In the genomic region with DNA sequence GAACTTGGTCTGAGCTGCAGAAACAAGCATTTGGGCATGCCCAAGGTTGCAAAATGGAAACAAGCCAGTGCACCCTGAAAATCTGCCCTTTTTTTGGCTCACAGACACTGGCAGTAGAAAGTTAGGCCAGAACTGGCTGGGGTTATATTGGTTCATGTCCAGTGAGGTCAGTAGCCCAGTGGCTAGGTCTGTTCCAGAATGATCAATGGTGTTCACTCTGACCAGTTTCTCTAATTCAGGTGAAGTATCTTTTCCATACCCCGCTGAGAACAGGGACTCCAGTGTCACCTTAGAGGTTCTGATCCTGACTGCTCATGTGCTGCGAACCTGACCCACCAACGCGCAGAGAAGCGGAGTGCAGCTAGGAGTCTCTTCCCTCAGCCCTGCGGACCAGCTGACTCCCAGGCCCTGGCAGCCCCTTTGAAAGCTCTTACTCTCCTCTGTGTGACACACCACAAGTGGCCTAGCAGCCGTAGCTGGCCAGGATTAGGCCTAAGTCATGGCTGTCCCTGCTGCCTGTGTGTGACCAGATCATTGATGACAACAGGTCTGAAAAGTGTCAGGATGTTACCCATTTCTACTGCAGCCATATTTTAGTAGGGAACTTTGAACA, we compare ENCODE assay signal across 15 cellular contexts.
DNase-seq lines count a peak whose midpoint lies in the region; ATAC-seq and TF ChIP-seq lines count a peak whose summit lies in the region.
"Had no signal": no experiment of that assay in that cellular context is flagged by ENCODE, and none has a peak within 500 bp of the region (broad histone marks: within the 10 kb centered on the region; RNA-seq: fewer than 3 reads in every experiment).

No MANE protein-coding gene starts in this region.

- H3K4me3 ChIP-seq in Panc1 (ENCODE audit: low read depth in 2 of 2, low read length in 2 of 2) = no peak overlapping the region
- no peak overlapping the region for H3K4me3 ChIP-seq in endodermal cell (ENCODE audit: low read length)
- H3K4me3 ChIP-seq in psoas muscle = no peak overlapping the region
- H3K4me3 ChIP-seq: Peyer's patch had no signal

- H3K9me3 ChIP-seq in Panc1 (ENCODE audit: control insufficient read depth, insufficient read depth, low read depth, low read length) (no peaks in the 10 kb centered on the region), endodermal cell (ENCODE audit: control insufficient read depth, low read length) (no peaks in the 10 kb centered on the region), psoas muscle (no peaks in the 10 kb centered on the region)
- H3K9me3 ChIP-seq: Peyer's patch had no signal

- no peaks in the 10 kb centered on the region for H3K9me3 Mint-ChIP-seq in endodermal cell
- H3K9me3 Mint-ChIP-seq: activated naive CD4-positive, alpha-beta T cell treated with anti-CD3 and anti-CD28 coated beads, Interleukin-2, amount 10 ng/mL, durations not matched to agents 7 days and 5 days had no signal

- H3K4me3 Mint-ChIP-seq in endodermal cell = no peak overlapping the region
- H3K4me3 Mint-ChIP-seq: activated naive CD4-positive, alpha-beta T cell treated with anti-CD3 and anti-CD28 coated beads, Interleukin-2, amount 10 ng/mL, durations not matched to agents 7 days and 5 days had no signal

- H3K9ac ChIP-seq in endodermal cell (ENCODE audit: extremely low read depth, low read length, poor library complexity, severe bottlenecking) = no peak overlapping the region
- H3K9ac ChIP-seq: parathyroid adenoma had no signal

- 95 to 98% methylated on average over 6 to 7 of the region's 7 CpGs for WGBS in endodermal cell (ENCODE audit: insufficient coverage in 1 of 2, insufficient read length in 1 of 2), 2 experiments
- 60 to 87% (median 64%) methylated on average over 7 of the region's 7 CpGs for WGBS in psoas muscle, 3 donors

- peaks cover 25% of the 10 kb centered on the region for H3K4me1 Mint-ChIP-seq in endodermal cell
- H3K4me1 Mint-ChIP-seq: activated naive CD4-positive, alpha-beta T cell treated with anti-CD3 and anti-CD28 coated beads, Interleukin-2, amount 10 ng/mL, durations not matched to agents 7 days and 5 days had no signal

- CTCF ChIA-PET in Panc1 (lab: Charles Lee) = no interaction called here

- no TSS peak for BruUV-seq in Panc1 (replicated peaks; lab: Mats Ljungman, UMichigan)

- H3K27me3 Mint-ChIP-seq in endodermal cell (ENCODE audit: insufficient read depth) = no peaks in the 10 kb centered on the region
- H3K27me3 Mint-ChIP-seq: activated naive CD4-positive, alpha-beta T cell treated with anti-CD3 and anti-CD28 coated beads, Interleukin-2, amount 10 ng/mL, durations not matched to agents 7 days and 5 days had no signal

- POLR2A ChIA-PET in Panc1 (lab: Charles Lee) = no interaction called here

- DNase-seq in Panc1 (ENCODE audit: low read depth, low spot score) (no peak), endodermal cell (no peak), medulla oblongata (ENCODE audit: extremely low spot score) (peak; percentile 37), psoas muscle (peak in 1 of 2 donors; percentile 25), NCI-H748 treated with DMSO at 0.1 percent for 48 hours (lab: John Stamatoyannopoulos, UW) (no peak)
- no peak for DNase-seq in activated CD8-positive, alpha-beta memory T cell treated with anti-CD3 and anti-CD28 coated beads, Interleukin-2, amount 50 U/mL, for 4 hours
- DNase-seq: activated naive CD4-positive, alpha-beta T cell treated with anti-CD3 and anti-CD28 coated beads, Interleukin-2, amount 10 ng/mL, durations not matched to agents 7 days and 5 days; effector memory CD4-positive, alpha-beta T cell; GDM1; NCI-H2029 treated with DMSO at 0.1 percent for 48 hours; Peyer's patch had no signal

- H3K4me1 ChIP-seq in Panc1 (ENCODE audit: control insufficient read depth, insufficient read depth, low read length) (no peaks in the 10 kb centered on the region), endodermal cell (ENCODE audit: control insufficient read depth, insufficient read depth, low read length) (peaks cover 10% of the 10 kb centered on the region), psoas muscle (peaks cover 43% of the 10 kb centered on the region)
- H3K4me1 ChIP-seq: parathyroid adenoma, Peyer's patch had no signal

- intact Hi-C loops in Panc1 (cut with micrococcal nuclease; ENCODE audit: unreplicated experiment) = no loop called here
- intact Hi-C loops in psoas muscle (cut with DNase I) = no loop called here

- H3K27ac Mint-ChIP-seq in endodermal cell = peak overlapping the region; percentile 72
- H3K27ac Mint-ChIP-seq: activated naive CD4-positive, alpha-beta T cell treated with anti-CD3 and anti-CD28 coated beads, Interleukin-2, amount 10 ng/mL, durations not matched to agents 7 days and 5 days had no signal

- ATAC-seq in Panc1 (0 out of 2 replicates have a peak, but pooled peaks have one; percentile 24), psoas muscle (peak; percentile 19 to 68 (median 63)), GM21723 (IDR thresholded peaks at IDR 0.05; ENCODE audit: unreplicated experiment) (no peak), GM21381 (IDR thresholded peaks at IDR 0.05; ENCODE audit: unreplicated experiment) (no peak)
- ATAC-seq: HCT116 had no signal

- peaks cover 64% of the 10 kb centered on the region for H3K36me3 Mint-ChIP-seq in endodermal cell (ENCODE audit: low read depth)

- in situ Hi-C loops in Panc1 (cut with HindIII; ENCODE audit: low pct_unique_long_range_greater_than_20kb, low sequenced_read_pairs) = no loop called here

- H3K36me3 ChIP-seq in Panc1 (ENCODE audit: control insufficient read depth, insufficient read depth, low read length) = peaks cover 9% of the 10 kb centered on the region
- H3K36me3 ChIP-seq in endodermal cell (ENCODE audit: control insufficient read depth, insufficient read depth, low read length) = peaks cover 86% of the 10 kb centered on the region
- H3K36me3 ChIP-seq in psoas muscle (ENCODE audit: insufficient read depth in 1 of 2, low read depth in 1 of 2) = peaks cover 4 to 39% of the 10 kb centered on the region in 2 donors

- TF ChIP-seq CTCF in Panc1 (IDR thresholded peaks at IDR 0.05) (no peak), endodermal cell (conservative IDR thresholded peaks at IDR 0.05) (no peak), psoas muscle (IDR thresholded peaks at IDR 0.05) (no peak)

- H3K27me3 ChIP-seq in Panc1 (ENCODE audit: control insufficient read depth, insufficient read depth, low read length) (no peaks in the 10 kb centered on the region), endodermal cell (ENCODE audit: control insufficient read depth, insufficient read depth, low read length, poor library complexity, severe bottlenecking) (no peaks in the 10 kb centered on the region), psoas muscle (ENCODE audit: insufficient read depth in 3 of 3, low read length in 2 of 3) (no peaks in the 10 kb centered on the region)
- H3K27me3 ChIP-seq: Peyer's patch had no signal

- H3K27ac ChIP-seq in Panc1 (ENCODE audit: low read length) (no peak overlapping the region), endodermal cell (ENCODE audit: low read depth, low read length) (no peak overlapping the region), psoas muscle (peak overlapping the region; percentile 67)
- H3K27ac ChIP-seq: parathyroid adenoma had no signal

Comparison
In these comparisons a context has a peak if more than half of its experiments do, and no peak if none do; other contexts are left out.
1. ATAC-seq: peak in Panc1 (single experiment) and psoas muscle (4 of 4); none in GM21723 (single experiment) and GM21381 (single experiment).